In genomic region chr1:206719169-206719839, GRCh38 we compare ENCODE assay signal across 1 cellular context.
A peak's percentile ranks its signal among the peaks of the same experiment; 100 is the strongest.
TF ChIP-seq lines count a peak whose summit lies in the region.

No MANE protein-coding gene starts in this region.

TF ChIP-seq in GM12878, 131 proteins besides CTCF, POLR2A, EP300 and RAD21 (continues in another document):
- TF ChIP-seq NRF1 (conservative IDR thresholded peaks at IDR 0.05; ENCODE audit: low read depth, low read length) (no peak), CHD1 (IDR thresholded peaks at IDR 0.05; ENCODE audit: low read depth, low read length) (no peak), PML (IDR thresholded peaks at IDR 0.05; ENCODE audit: low read length) (no peak), FOXK2 (IDR thresholded peaks at IDR 0.05) (no peak), GATAD2B (conservative IDR thresholded peaks at IDR 0.05; ENCODE audit: low read depth) (peak; percentile 36; the same call in 1 of the 2 replicates), NFIC (IDR thresholded peaks at IDR 0.05; ENCODE audit: low read depth, low read length) (no peak; the same call in 1 of the 2 replicates), ATF2 (IDR thresholded peaks at IDR 0.05; ENCODE audit: low read length) (0 out of 2 replicates have a peak, but pooled peaks have one; percentile 41), RELA (IDR thresholded peaks at IDR 0.05; ENCODE audit: borderline replicate concordance, partially characterized antibody) (peak; percentile 34), CREM (IDR thresholded peaks at IDR 0.05; ENCODE audit: low read depth) (peak; percentile 12; the same call in 1 of the 2 replicates), TAF1 (IDR thresholded peaks at IDR 0.05; ENCODE audit: borderline replicate concordance, low read depth, low read length) (0 out of 2 replicates have a peak, but pooled peaks have one; percentile 32), CHD4 (IDR thresholded peaks at IDR 0.05) (no peak), KDM1A (IDR thresholded peaks at IDR 0.05; ENCODE audit: borderline replicate concordance) (no peak), POLR2AphosphoS5 (IDR thresholded peaks at IDR 0.05; ENCODE audit: low read length) (peak; percentile 46; the same call in 1 of the 2 replicates), IKZF1 (conservative IDR thresholded peaks at IDR 0.05) (peak; percentile 65), ZNF24 (IDR thresholded peaks at IDR 0.05) (peak; percentile 59; the same call in 1 of the 2 replicates), RELB (IDR thresholded peaks at IDR 0.05; ENCODE audit: low read depth) (peak; percentile 77), POU2F2 (IDR thresholded peaks at IDR 0.05; ENCODE audit: borderline replicate concordance, low read depth, low read length) (no peak), ZNF687 (IDR thresholded peaks at IDR 0.05) (peak; percentile 59), TBL1XR1 (IDR thresholded peaks at IDR 0.05; ENCODE audit: low read depth, low read length) (no peak), E2F4 (IDR thresholded peaks at IDR 0.05; ENCODE audit: low read depth, low read length) (no peak), USF1 (IDR thresholded peaks at IDR 0.05; ENCODE audit: borderline replicate concordance, extremely low read length, insufficient read depth, low read depth, low read length) (no peak), STAT1 (conservative IDR thresholded peaks at IDR 0.05) (no peak), MTA2 (IDR thresholded peaks at IDR 0.05; ENCODE audit: low read depth) (no peak; the same call in 1 of the 2 replicates), CBX5 (IDR thresholded peaks at IDR 0.05; ENCODE audit: low read depth) (no peak), NBN (IDR thresholded peaks at IDR 0.05) (0 out of 2 replicates have a peak, but pooled peaks have one; percentile 59), WRNIP1 (IDR thresholded peaks at IDR 0.05; ENCODE audit: borderline replicate concordance, low read depth, low read length) (no peak), EED (IDR thresholded peaks at IDR 0.05; ENCODE audit: low read depth) (0 out of 2 replicates have a peak, but pooled peaks have one; percentile 36), ETV6 (conservative IDR thresholded peaks at IDR 0.05 in 1 of 2, IDR thresholded peaks at IDR 0.05 in 1 of 2; ENCODE audit: borderline replicate concordance in 1 of 2, low read depth in 1 of 2) (no peak), NR2C2 (IDR thresholded peaks at IDR 0.05; ENCODE audit: borderline replicate concordance, control insufficient read depth, insufficient read length, low read depth) (no peak), JUNB (IDR thresholded peaks at IDR 0.05) (no peak), ZBTB11 (CRISPR knock-in tag; IDR thresholded peaks at IDR 0.05) (no peak), SP1 (IDR thresholded peaks at IDR 0.05; ENCODE audit: low read depth, low read length) (no peak), RCOR1 (conservative IDR thresholded peaks at IDR 0.05; ENCODE audit: low read depth, low read length) (no peak), ZNF207 (IDR thresholded peaks at IDR 0.05; ENCODE audit: borderline replicate concordance) (peak; percentile 24; the same call in 1 of the 2 replicates), ZBTB40 (IDR thresholded peaks at IDR 0.05; ENCODE audit: borderline replicate concordance) (no peak), RUNX3 (IDR thresholded peaks at IDR 0.05; ENCODE audit: low read length) (peak; percentile 38), YY1 (IDR thresholded peaks at IDR 0.05; ENCODE audit: low read depth, low read length) (peak; percentile 58; the same call in 1 of the 2 replicates), PAX5 (IDR thresholded peaks at IDR 0.05; ENCODE audit: borderline replicate concordance, low read depth, low read length) (no peak), IKZF2 (IDR thresholded peaks at IDR 0.05) (peak; percentile 23 to 40; a peak in 1 of 4 replicates), STAT3 (IDR thresholded peaks at IDR 0.05; ENCODE audit: low read depth, low read length) (no peak), IRF4 (IDR thresholded peaks at IDR 0.05; ENCODE audit: low read depth, low read length) (no peak), FOXM1 (IDR thresholded peaks at IDR 0.05; ENCODE audit: low read depth, low read length) (0 out of 2 replicates have a peak, but pooled peaks have one; percentile 46), PKNOX1 (IDR thresholded peaks at IDR 0.05) (0 out of 2 replicates have a peak, but pooled peaks have one; percentile 12)
